In the genomic region with DNA sequence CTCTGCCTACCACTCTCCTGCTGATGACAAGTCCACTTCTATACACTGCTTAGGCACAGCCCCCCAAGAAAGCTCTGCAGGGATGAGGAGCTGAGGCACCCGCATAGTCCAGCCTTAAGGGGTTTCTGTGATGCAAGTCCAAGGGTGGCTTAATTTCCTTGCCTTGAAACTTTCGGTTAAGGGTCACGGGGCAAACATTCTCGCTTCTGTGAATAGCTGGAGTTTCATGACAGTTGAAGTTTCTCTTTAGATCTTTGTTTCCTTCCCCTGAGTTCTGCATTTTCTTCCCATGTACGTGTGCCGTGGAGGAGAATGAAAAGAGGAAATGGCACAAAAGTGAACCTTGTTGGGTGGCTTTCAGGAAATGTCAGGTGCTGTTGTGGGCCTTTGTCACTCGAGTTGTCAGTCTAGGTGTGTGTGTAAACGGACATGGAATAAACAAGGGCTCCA, we compare ENCODE assay signal across 8 cellular contexts. TPM values are rescaled to one million over a fixed set of nuclear protein-coding genes. Genes with fewer than 3 reads are reported as not detected.
A peak's percentile ranks its signal among the peaks of the same experiment; 100 is the strongest.
DNase-seq lines count a peak whose midpoint lies in the region; ATAC-seq lines count a peak whose summit lies in the region.

No MANE protein-coding gene starts in this region.

- peaks cover 14 to 37% (median 26%) of the 10 kb centered on the region in 4 donors for H3K4me1 Mint-ChIP-seq in naive thymus-derived CD8-positive, alpha-beta T cell

- peak overlapping the region in 7 of 10 donors; percentile 8 to 56 (median 34) for H3K4me3 Mint-ChIP-seq in naive thymus-derived CD8-positive, alpha-beta T cell

- H3K36me3 Mint-ChIP-seq in naive thymus-derived CD8-positive, alpha-beta T cell: peaks cover 0 to 8% (median 5%) of the 10 kb centered on the region in 3 donors

- H3K27me3 Mint-ChIP-seq in naive thymus-derived CD8-positive, alpha-beta T cell: no peaks in the 10 kb centered on the region

- POLR2A ChIA-PET in naive thymus-derived CD8-positive, alpha-beta T cell (lab: Charles Lee): no interaction called here

- DNase-seq in NOMO-1 treated with dmso at 0.1 percent for 144 hours (lab: John Stamatoyannopoulos, UW; ENCODE audit: unreplicated experiment) (peak; percentile 91), cortex of kidney (lab: John Stamatoyannopoulos, UW) (no peak), NK-92 (lab: John Stamatoyannopoulos, UW; ENCODE audit: unreplicated experiment) (no peak), NCI-H345 treated with DMSO at 0.1 percent for 48 hours (lab: John Stamatoyannopoulos, UW; ENCODE audit: unreplicated experiment) (no peak), SK-N-DZ (ENCODE audit: low spot score) (no peak)
- peak in 1 of 10 donors; percentile 2 for DNase-seq in naive thymus-derived CD8-positive, alpha-beta T cell

- ATAC-seq in GM18873 (IDR thresholded peaks at IDR 0.05; ENCODE audit: low FRiP score, unreplicated experiment) (peak; percentile 79), HG02678 (IDR thresholded peaks at IDR 0.05; ENCODE audit: unreplicated experiment) (peak; percentile 82)
- ATAC-seq in naive thymus-derived CD8-positive, alpha-beta T cell: peak in 1 of 2 donors; percentile 54

- H3K27ac Mint-ChIP-seq in naive thymus-derived CD8-positive, alpha-beta T cell: peak overlapping the region; percentile 2 to 83 (median 60)

- no peaks in the 10 kb centered on the region for H3K9me3 Mint-ChIP-seq in naive thymus-derived CD8-positive, alpha-beta T cell

RNA-seq across cellular contexts. Expression of a gene that starts 7.0 kb away (rescaled TPM):
- 10 to 100 TPM; 17.1 to 19.5 TPM for total RNA-seq in naive thymus-derived CD8-positive, alpha-beta T cell
- polyA plus RNA-seq in naive thymus-derived CD8-positive, alpha-beta T cell: 10 to 100 TPM; 12.5 to 18.3 (median 16.9) TPM
- polyA plus RNA-seq in SK-N-DZ (2014; cell fraction: cytosol; rRNA removed): 0.28 and 1.1 TPM in 2 replicates
- 0.23 TPM in 1 of 2 replicates, not detected in the other for polyA plus RNA-seq in SK-N-DZ (2014; cell fraction: nucleus; rRNA removed)
